Comparison of ENCODE assay signal across 9 cellular contexts in genomic region chr3:12188328-12188648, GRCh38. TPM values are rescaled to one million over a fixed set of nuclear protein-coding genes. Genes with fewer than 3 reads are reported as not detected.
DNase-seq lines count a peak whose midpoint lies in the region; ATAC-seq and TF ChIP-seq lines count a peak whose summit lies in the region.
"Had no signal": no experiment of that assay in that cellular context is flagged by ENCODE, and none has a peak within 500 bp of the region (broad histone marks: within the 10 kb centered on the region; RNA-seq: fewer than 3 reads in every experiment).

No MANE protein-coding gene starts in this region.

- no peak overlapping the region for H4K91ac ChIP-seq in trophoblast cell (ENCODE audit: low read depth, low read length)

- H3K18ac ChIP-seq in trophoblast cell (ENCODE audit: low read length), result no peak overlapping the region

- H2BK120ac ChIP-seq in trophoblast cell (ENCODE audit: insufficient read depth, low read length, poor library complexity), result peak overlapping the region; percentile 1

- H3K4me1 ChIP-seq in breast epithelium (peaks cover 0 to 4% of the 10 kb centered on the region in 2 donors), trophoblast cell (ENCODE audit: control insufficient read depth in 1 of 2, insufficient read depth in 2 of 2, low read length in 2 of 2) (peaks cover 6 to 11% of the 10 kb centered on the region in 2 experiments)

- no CpG with 5 or more reads among the region's 4 CpGs for WGBS in trophoblast cell (ENCODE audit: extremely low coverage, insufficient coverage, insufficient read length)

- H3K4me2 ChIP-seq in trophoblast cell (ENCODE audit: low read length), result no peak overlapping the region

- peak; percentile 7 for ATAC-seq in HG03066 (IDR thresholded peaks at IDR 0.05; ENCODE audit: low read depth, unreplicated experiment)

- H3K23ac ChIP-seq in trophoblast cell (ENCODE audit: low read length), result no peak overlapping the region

- H3K4me3 ChIP-seq in GM06990 (replicated peaks; ENCODE audit: low read depth, low read length) (no peak overlapping the region), breast epithelium (no peak overlapping the region), trophoblast cell (ENCODE audit: low read depth, low read length) (no peak overlapping the region)

- TF ChIP-seq POLR2A in breast epithelium (IDR thresholded peaks at IDR 0.05), result no peak

- H2AFZ ChIP-seq in trophoblast cell (ENCODE audit: insufficient read depth, low read length, poor library complexity), result no peak overlapping the region

- H3K9me3 ChIP-seq in breast epithelium (no peaks in the 10 kb centered on the region), trophoblast cell (ENCODE audit: insufficient read depth, low read depth, low read length) (no peaks in the 10 kb centered on the region)

- H3K79me1 ChIP-seq in trophoblast cell (ENCODE audit: low read length), result peaks cover 2% of the 10 kb centered on the region

- peak; percentile 28 for DNase-seq in GM06990 (ENCODE audit: extremely low read depth, insufficient read length)
- DNase-seq in breast epithelium (ENCODE audit: low spot score in 2 of 2), result no peak
- no peak for DNase-seq in trophoblast cell
- DNase-seq in GDM1 (lab: John Stamatoyannopoulos, UW), result no peak
- DNase-seq in UCSD-AML1 (lab: John Stamatoyannopoulos, UW; ENCODE audit: unreplicated experiment), result no peak
- DNase-seq in ecto neural progenitor cell (ENCODE audit: low spot score), result no peak
- DNase-seq in NCI-H524 (lab: John Stamatoyannopoulos, UW), result no peak

- H3K4ac ChIP-seq in trophoblast cell (ENCODE audit: low read depth, low read length), result no peak overlapping the region

- TF ChIP-seq CTCF in GM06990 (IDR thresholded peaks at IDR 0.05; ENCODE audit: insufficient read depth, low read length, poor library complexity, severe bottlenecking) (no peak), breast epithelium (IDR thresholded peaks at IDR 0.05) (no peak)

- H3K27me3 ChIP-seq in GM06990 (replicated peaks; ENCODE audit: control insufficient read depth, insufficient read depth, low read length), result no peaks in the 10 kb centered on the region
- no peaks in the 10 kb centered on the region for H3K27me3 ChIP-seq in breast epithelium
- H3K27me3 ChIP-seq in trophoblast cell (ENCODE audit: insufficient read depth, low read length), result no peaks in the 10 kb centered on the region

- H3K36me3 ChIP-seq in GM06990 (ENCODE audit: control insufficient read depth, insufficient read depth, low read length), result no peaks in the 10 kb centered on the region
- H3K36me3 ChIP-seq in breast epithelium, result no peaks in the 10 kb centered on the region
- no peaks in the 10 kb centered on the region for H3K36me3 ChIP-seq in trophoblast cell (ENCODE audit: control insufficient read depth in 1 of 2, insufficient read depth in 2 of 2, low read length in 2 of 2)

- no peak overlapping the region for H3K14ac ChIP-seq in trophoblast cell (ENCODE audit: low read length)

- no peak overlapping the region for H4K12ac ChIP-seq in trophoblast cell (ENCODE audit: low read depth, low read length)

- peak overlapping the region; percentile 49 for H4K8ac ChIP-seq in trophoblast cell (ENCODE audit: low read depth, low read length)

- H3K27ac ChIP-seq in breast epithelium, result peak overlapping the region; percentile 64 to 80
- H3K27ac ChIP-seq in trophoblast cell (ENCODE audit: low read depth, low read length), result no peak overlapping the region

- no peak overlapping the region for H3K9ac ChIP-seq in trophoblast cell (ENCODE audit: low read length)

- H2BK12ac ChIP-seq in trophoblast cell (ENCODE audit: low read length), result peak overlapping the region; percentile 3

- no peaks in the 10 kb centered on the region for H3K79me2 ChIP-seq in trophoblast cell (ENCODE audit: control insufficient read depth, insufficient read depth, low read length, poor library complexity)

- H2BK5ac ChIP-seq in trophoblast cell (ENCODE audit: low read depth, low read length, poor library complexity), result no peak overlapping the region

- intact Hi-C loops in breast epithelium (cut with DNase I; ENCODE audit: low total_unique reads), result no loop called here

- no peak overlapping the region for H2AK5ac ChIP-seq in trophoblast cell (ENCODE audit: low read length)

RNA-seq across cellular contexts. Expression of gene TIMP4, which starts 29.6 kb away (rescaled TPM):
- total RNA-seq in breast epithelium, result 100 to 1,000 TPM in 1 of 3 donors, 10 to 100 TPM in 2; 27.4 to 170 (median 46.9) TPM
- polyA plus RNA-seq in trophoblast cell (2013), result 9.0 and 10.2 TPM in 2 replicates
- polyA plus RNA-seq: immature natural killer cell had no signal
